In the genomic region with DNA sequence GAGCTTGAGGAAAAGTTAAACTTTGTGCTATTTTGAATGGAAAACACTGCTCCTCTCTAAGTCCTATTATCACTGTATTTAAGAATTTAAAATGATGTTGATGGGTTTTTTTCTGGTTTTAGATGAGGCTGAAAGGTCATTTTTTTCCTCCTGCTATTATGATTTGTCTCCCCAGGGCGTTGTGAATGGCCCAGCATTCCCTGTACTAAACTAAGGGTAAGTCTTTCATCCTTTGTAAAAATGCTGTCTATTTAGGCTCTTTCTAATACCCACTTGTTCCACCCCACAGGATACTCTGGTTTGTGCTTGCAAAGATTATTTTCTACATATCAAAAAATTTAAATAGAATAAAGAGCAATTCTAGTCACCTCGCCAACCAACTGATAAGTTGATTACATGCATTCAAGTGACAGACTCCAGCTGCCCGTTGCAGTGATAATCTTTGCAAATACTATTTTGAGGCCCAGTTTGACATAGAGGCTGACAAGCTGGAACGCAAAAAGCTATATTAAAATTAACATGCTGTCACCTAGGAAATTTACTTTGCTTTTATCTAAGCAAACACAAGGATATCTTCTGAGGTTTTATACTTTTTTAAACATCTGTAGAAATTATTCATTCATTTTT, we compare ENCODE assay signal across 1 cellular context.
A peak's percentile ranks its signal among the peaks of the same experiment; 100 is the strongest.
TF ChIP-seq lines count a peak whose summit lies in the region.

No MANE protein-coding gene starts in this region.

TF ChIP-seq in neural cell, 6 proteins besides CTCF, POLR2A, EP300 and RAD21 (continued from another document):
- TF ChIP-seq, protein P1, sequence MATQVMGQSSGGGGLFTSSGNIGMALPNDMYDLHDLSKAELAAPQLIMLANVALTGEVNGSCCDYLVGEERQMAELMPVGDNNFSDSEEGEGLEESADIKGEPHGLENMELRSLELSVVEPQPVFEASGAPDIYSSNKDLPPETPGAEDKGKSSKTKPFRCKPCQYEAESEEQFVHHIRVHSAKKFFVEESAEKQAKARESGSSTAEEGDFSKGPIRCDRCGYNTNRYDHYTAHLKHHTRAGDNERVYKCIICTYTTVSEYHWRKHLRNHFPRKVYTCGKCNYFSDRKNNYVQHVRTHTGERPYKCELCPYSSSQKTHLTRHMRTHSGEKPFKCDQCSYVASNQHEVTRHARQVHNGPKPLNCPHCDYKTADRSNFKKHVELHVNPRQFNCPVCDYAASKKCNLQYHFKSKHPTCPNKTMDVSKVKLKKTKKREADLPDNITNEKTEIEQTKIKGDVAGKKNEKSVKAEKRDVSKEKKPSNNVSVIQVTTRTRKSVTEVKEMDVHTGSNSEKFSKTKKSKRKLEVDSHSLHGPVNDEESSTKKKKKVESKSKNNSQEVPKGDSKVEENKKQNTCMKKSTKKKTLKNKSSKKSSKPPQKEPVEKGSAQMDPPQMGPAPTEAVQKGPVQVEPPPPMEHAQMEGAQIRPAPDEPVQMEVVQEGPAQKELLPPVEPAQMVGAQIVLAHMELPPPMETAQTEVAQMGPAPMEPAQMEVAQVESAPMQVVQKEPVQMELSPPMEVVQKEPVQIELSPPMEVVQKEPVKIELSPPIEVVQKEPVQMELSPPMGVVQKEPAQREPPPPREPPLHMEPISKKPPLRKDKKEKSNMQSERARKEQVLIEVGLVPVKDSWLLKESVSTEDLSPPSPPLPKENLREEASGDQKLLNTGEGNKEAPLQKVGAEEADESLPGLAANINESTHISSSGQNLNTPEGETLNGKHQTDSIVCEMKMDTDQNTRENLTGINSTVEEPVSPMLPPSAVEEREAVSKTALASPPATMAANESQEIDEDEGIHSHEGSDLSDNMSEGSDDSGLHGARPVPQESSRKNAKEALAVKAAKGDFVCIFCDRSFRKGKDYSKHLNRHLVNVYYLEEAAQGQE (IDR thresholded peaks at IDR 0.05; ENCODE audit: borderline replicate concordance): no peak
- TF ChIP-seq TAF1 (IDR thresholded peaks at IDR 0.05; ENCODE audit: low read depth) (no peak), POLR2AphosphoS5 (IDR thresholded peaks at IDR 0.05) (peak; percentile 63)
TF ChIP-seq in neural cell: peak in this region for 1.
